Comparison of ENCODE assay signal across 8 cellular contexts in genomic region chr5:10724799-10725507, GRCh38. TPM values are rescaled to one million over a fixed set of nuclear protein-coding genes. Genes with fewer than 3 reads are reported as not detected.
DNase-seq lines count a peak whose midpoint lies in the region; ATAC-seq and TF ChIP-seq lines count a peak whose summit lies in the region.

No MANE protein-coding gene starts in this region.

- no peak for TF ChIP-seq POLR2A in Peyer's patch (IDR thresholded peaks at IDR 0.05)

- TF ChIP-seq CTCF in Peyer's patch (IDR thresholded peaks at IDR 0.05) = peak in 1 of 6 experiments; percentile 4
- TF ChIP-seq CTCF in psoas muscle (IDR thresholded peaks at IDR 0.05) = no peak

- ATAC-seq in psoas muscle (peak; percentile 34 to 67 (median 62)), GM21360 (IDR thresholded peaks at IDR 0.05; ENCODE audit: unreplicated experiment) (no peak)

- H3K4me3 ChIP-seq in Peyer's patch (no peak overlapping the region), psoas muscle (no peak overlapping the region), HAP-1 (no peak overlapping the region)

- peaks cover 0 to 4% (median 0%) of the 10 kb centered on the region in 3 donors for H3K36me3 ChIP-seq in Peyer's patch
- no peaks in the 10 kb centered on the region for H3K36me3 ChIP-seq in psoas muscle (ENCODE audit: insufficient read depth in 1 of 2, low read depth in 1 of 2)
- no peaks in the 10 kb centered on the region for H3K36me3 ChIP-seq in HAP-1 (replicated peaks)

- in situ Hi-C loops in HAP-1 (cut with MboI; ENCODE audit: low sequenced_read_pairs) = no loop called here

- H3K27ac ChIP-seq in Peyer's patch (peak overlapping the region in 3 of 4 donors; percentile 5 to 51 (median 16)), psoas muscle (peak overlapping the region; percentile 33)

- WGBS in psoas muscle, 3 donors = 35 to 60% (median 39%) methylated on average over 16 of the region's 16 CpGs

- DNase-seq in ELR (ENCODE audit: low read depth) (peak; percentile 93), Peyer's patch (no peak), fibroblast of peridontal ligament (ENCODE audit: extremely low read depth) (peak; percentile 88), psoas muscle (peak; percentile 41 to 79), HAP-1 (ENCODE audit: low spot score in 2 of 2) (no peak), cerebellum (ENCODE audit: low spot score) (no peak), occipital lobe (lab: John Stamatoyannopoulos, UW) (no peak)

- H3K27me3 ChIP-seq in Peyer's patch (no peaks in the 10 kb centered on the region), psoas muscle (ENCODE audit: insufficient read depth in 3 of 3, low read length in 2 of 3) (no peaks in the 10 kb centered on the region), HAP-1 (ENCODE audit: low read depth) (no peaks in the 10 kb centered on the region)

- intact Hi-C loops in psoas muscle (cut with DNase I) = no loop called here

- H3K4me1 ChIP-seq in Peyer's patch = peaks cover 0 to 4% (median 2%) of the 10 kb centered on the region in 4 donors
- no peaks in the 10 kb centered on the region for H3K4me1 ChIP-seq in psoas muscle
- no peaks in the 10 kb centered on the region for H3K4me1 ChIP-seq in HAP-1

- H3K9me3 ChIP-seq in Peyer's patch = no peaks in the 10 kb centered on the region
- no peaks in the 10 kb centered on the region for H3K9me3 ChIP-seq in psoas muscle
- no peaks in the 10 kb centered on the region for H3K9me3 ChIP-seq in HAP-1

RNA-seq across cellular contexts. Expression of gene DAP, which starts 36.1 kb away (rescaled TPM):
- total RNA-seq in Peyer's patch (100 to 1,000 TPM in 2 of 4 donors, 10 to 100 TPM in 2; 52.0 to 138 (median 111) TPM), psoas muscle (1 to 10 TPM; 3.6 to 8.1 (median 6.6) TPM), cerebellum (17.4 TPM), occipital lobe (5.8 TPM)
- polyA plus RNA-seq in psoas muscle = 1 to 10 TPM; 4.1 to 5.1 (median 4.9) TPM

Comparison
In these comparisons a context has a peak if more than half of its experiments do, and no peak if none do; other contexts are left out.
1. DNase-seq: peak in ELR (single experiment), fibroblast of peridontal ligament (single experiment) and psoas muscle (2 of 2); none in Peyer's patch (0 of 3), HAP-1 (0 of 2), cerebellum (single experiment) and occipital lobe (single experiment).